ENCODE assay signal across 1 cellular context in the genomic region with DNA sequence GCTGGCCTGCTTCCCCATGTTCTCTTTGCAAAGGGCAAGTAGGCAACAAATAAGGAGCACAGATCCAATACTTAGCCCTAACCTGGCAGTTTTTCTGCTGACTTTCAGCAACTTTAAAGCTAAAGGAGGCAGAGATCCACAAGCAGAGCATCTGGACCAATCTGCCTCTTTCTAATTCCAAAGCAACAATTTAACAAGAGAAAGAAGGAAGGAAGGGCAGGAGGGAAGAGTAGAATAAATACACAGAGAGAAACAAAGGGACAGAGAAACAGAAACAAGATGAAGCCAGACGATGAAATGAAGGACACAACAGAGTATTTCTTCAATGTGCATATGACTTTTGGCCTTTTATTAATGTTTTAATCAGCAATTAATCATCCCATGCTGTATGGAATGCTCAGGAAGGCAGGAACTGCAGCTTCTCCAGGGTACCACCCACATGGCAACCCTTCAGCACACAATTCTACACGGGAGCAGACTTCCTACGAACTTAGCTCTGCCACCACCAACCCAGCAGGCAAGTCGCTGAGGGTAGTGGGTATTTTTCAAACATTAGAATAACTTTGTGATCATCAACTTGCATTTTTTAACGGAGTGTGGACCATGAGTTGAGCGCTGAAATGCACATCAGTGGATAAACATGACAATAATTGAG.
TF ChIP-seq lines count a peak whose summit lies in the region.

No MANE protein-coding gene starts in this region.

TF ChIP-seq in H1, 55 proteins besides CTCF, POLR2A, EP300 and RAD21:
- no peak for TF ChIP-seq RXRA (IDR thresholded peaks at IDR 0.05; ENCODE audit: insufficient read depth, low read depth, low read length)
- TF ChIP-seq, protein P1, sequence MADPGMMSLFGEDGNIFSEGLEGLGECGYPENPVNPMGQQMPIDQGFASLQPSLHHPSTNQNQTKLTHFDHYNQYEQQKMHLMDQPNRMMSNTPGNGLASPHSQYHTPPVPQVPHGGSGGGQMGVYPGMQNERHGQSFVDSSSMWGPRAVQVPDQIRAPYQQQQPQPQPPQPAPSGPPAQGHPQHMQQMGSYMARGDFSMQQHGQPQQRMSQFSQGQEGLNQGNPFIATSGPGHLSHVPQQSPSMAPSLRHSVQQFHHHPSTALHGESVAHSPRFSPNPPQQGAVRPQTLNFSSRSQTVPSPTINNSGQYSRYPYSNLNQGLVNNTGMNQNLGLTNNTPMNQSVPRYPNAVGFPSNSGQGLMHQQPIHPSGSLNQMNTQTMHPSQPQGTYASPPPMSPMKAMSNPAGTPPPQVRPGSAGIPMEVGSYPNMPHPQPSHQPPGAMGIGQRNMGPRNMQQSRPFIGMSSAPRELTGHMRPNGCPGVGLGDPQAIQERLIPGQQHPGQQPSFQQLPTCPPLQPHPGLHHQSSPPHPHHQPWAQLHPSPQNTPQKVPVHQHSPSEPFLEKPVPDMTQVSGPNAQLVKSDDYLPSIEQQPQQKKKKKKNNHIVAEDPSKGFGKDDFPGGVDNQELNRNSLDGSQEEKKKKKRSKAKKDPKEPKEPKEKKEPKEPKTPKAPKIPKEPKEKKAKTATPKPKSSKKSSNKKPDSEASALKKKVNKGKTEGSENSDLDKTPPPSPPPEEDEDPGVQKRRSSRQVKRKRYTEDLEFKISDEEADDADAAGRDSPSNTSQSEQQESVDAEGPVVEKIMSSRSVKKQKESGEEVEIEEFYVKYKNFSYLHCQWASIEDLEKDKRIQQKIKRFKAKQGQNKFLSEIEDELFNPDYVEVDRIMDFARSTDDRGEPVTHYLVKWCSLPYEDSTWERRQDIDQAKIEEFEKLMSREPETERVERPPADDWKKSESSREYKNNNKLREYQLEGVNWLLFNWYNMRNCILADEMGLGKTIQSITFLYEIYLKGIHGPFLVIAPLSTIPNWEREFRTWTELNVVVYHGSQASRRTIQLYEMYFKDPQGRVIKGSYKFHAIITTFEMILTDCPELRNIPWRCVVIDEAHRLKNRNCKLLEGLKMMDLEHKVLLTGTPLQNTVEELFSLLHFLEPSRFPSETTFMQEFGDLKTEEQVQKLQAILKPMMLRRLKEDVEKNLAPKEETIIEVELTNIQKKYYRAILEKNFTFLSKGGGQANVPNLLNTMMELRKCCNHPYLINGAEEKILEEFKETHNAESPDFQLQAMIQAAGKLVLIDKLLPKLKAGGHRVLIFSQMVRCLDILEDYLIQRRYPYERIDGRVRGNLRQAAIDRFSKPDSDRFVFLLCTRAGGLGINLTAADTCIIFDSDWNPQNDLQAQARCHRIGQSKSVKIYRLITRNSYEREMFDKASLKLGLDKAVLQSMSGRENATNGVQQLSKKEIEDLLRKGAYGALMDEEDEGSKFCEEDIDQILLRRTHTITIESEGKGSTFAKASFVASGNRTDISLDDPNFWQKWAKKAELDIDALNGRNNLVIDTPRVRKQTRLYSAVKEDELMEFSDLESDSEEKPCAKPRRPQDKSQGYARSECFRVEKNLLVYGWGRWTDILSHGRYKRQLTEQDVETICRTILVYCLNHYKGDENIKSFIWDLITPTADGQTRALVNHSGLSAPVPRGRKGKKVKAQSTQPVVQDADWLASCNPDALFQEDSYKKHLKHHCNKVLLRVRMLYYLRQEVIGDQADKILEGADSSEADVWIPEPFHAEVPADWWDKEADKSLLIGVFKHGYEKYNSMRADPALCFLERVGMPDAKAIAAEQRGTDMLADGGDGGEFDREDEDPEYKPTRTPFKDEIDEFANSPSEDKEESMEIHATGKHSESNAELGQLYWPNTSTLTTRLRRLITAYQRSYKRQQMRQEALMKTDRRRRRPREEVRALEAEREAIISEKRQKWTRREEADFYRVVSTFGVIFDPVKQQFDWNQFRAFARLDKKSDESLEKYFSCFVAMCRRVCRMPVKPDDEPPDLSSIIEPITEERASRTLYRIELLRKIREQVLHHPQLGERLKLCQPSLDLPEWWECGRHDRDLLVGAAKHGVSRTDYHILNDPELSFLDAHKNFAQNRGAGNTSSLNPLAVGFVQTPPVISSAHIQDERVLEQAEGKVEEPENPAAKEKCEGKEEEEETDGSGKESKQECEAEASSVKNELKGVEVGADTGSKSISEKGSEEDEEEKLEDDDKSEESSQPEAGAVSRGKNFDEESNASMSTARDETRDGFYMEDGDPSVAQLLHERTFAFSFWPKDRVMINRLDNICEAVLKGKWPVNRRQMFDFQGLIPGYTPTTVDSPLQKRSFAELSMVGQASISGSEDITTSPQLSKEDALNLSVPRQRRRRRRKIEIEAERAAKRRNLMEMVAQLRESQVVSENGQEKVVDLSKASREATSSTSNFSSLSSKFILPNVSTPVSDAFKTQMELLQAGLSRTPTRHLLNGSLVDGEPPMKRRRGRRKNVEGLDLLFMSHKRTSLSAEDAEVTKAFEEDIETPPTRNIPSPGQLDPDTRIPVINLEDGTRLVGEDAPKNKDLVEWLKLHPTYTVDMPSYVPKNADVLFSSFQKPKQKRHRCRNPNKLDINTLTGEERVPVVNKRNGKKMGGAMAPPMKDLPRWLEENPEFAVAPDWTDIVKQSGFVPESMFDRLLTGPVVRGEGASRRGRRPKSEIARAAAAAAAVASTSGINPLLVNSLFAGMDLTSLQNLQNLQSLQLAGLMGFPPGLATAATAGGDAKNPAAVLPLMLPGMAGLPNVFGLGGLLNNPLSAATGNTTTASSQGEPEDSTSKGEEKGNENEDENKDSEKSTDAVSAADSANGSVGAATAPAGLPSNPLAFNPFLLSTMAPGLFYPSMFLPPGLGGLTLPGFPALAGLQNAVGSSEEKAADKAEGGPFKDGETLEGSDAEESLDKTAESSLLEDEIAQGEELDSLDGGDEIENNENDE (IDR thresholded peaks at IDR 0.05; ENCODE audit: insufficient replicate concordance, low read length), result peak; percentile 59
- TF ChIP-seq ASH2L (IDR thresholded peaks at IDR 0.05; ENCODE audit: low read length), result peak; percentile 47
TF ChIP-seq in H1: peak in this region for 2.
